Comparison of ENCODE assay signal across 17 cellular contexts in the genomic region with DNA sequence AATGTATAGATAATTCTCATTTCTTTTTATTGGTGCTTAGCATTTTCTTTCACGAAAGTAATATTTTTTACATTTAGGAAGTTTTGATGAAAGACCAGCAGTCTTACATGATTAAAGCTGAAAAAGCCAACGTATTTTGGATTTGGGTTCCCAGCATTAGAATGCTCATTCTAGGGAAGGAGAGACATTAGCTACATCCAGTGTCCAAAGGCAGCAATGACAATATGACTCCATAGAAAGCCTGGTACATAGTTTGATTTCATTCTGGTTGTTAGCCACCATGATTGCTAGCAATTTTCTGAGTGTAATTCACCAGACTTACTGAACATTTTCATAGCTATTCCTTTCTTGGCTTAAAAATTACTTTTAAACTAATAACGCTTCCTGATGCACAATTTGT.
A peak's percentile ranks its signal among the peaks of the same experiment; 100 is the strongest.
DNase-seq lines count a peak whose midpoint lies in the region; TF ChIP-seq lines count a peak whose summit lies in the region.
"Had no signal": no experiment of that assay in that cellular context is flagged by ENCODE, and none has a peak within 500 bp of the region (broad histone marks: within the 10 kb centered on the region; RNA-seq: fewer than 3 reads in every experiment).

No MANE protein-coding gene starts in this region.

- H2AFZ ChIP-seq in mammary epithelial cell (ENCODE audit: low read depth, low read length) = no peak overlapping the region

- no peaks in the 10 kb centered on the region for H3K9me3 ChIP-seq in mammary epithelial cell (replicated peaks; ENCODE audit: insufficient read depth, low read length)
- H3K9me3 ChIP-seq in breast epithelium = no peaks in the 10 kb centered on the region
- H3K9me3 ChIP-seq: vagina had no signal

- intact Hi-C loops in mammary epithelial cell (cut with micrococcal nuclease) (no loop called here), breast epithelium (cut with DNase I; ENCODE audit: low total_unique reads) (no loop called here)

- in situ Hi-C loops in mammary epithelial cell (cut with MboI; ENCODE audit: low sequenced_read_pairs in 2 of 2) (no loop called here), KBM-7 (cut with MboI; ENCODE audit: low pct_unique_long_range_greater_than_20kb, low sequenced_read_pairs) (no loop called here)

- CTCF ChIA-PET in mammary epithelial cell (lab: Charles Lee; ENCODE audit: low non-redundant PET) = no interaction called here

- no peaks in the 10 kb centered on the region for H3K79me2 ChIP-seq in mammary epithelial cell (ENCODE audit: insufficient read depth, low read length)

- H3K9ac ChIP-seq in mammary epithelial cell (ENCODE audit: insufficient read depth, low read length) = no peak overlapping the region

- no peak overlapping the region for H3K4me2 ChIP-seq in mammary epithelial cell (ENCODE audit: insufficient read depth, low read depth, low read length)

- TF ChIP-seq CTCF in mammary epithelial cell (conservative IDR thresholded peaks at IDR 0.05 in 1 of 2, IDR thresholded peaks at IDR 0.05 in 1 of 2; ENCODE audit: extremely low read depth in 1 of 2, insufficient read depth in 1 of 2, low read depth in 1 of 2, low read length in 2 of 2) (peak; percentile 7 to 49), breast epithelium (IDR thresholded peaks at IDR 0.05) (no peak), epithelial cell of proximal tubule (conservative IDR thresholded peaks at IDR 0.05; ENCODE audit: low read depth, low read length) (peak; percentile 43), GM20000 (IDR thresholded peaks at IDR 0.05; ENCODE audit: extremely low read depth, missing control alignments) (no peak)

- H3K4me1 ChIP-seq in mammary epithelial cell (ENCODE audit: insufficient read depth, low read length) (peaks cover 4% of the 10 kb centered on the region), breast epithelium (no peaks in the 10 kb centered on the region)
- H3K4me1 ChIP-seq: vagina had no signal

- no peaks in the 10 kb centered on the region for H3K36me3 ChIP-seq in mammary epithelial cell (ENCODE audit: insufficient read depth, low read length)
- no peaks in the 10 kb centered on the region for H3K36me3 ChIP-seq in breast epithelium
- H3K36me3 ChIP-seq: vagina had no signal

- 96% methylated on average over 3 of the region's 3 CpGs for WGBS in mammary epithelial cell (ENCODE audit: low coverage, missing lambda C conversion rate)

- no peak for DNase-seq in mammary epithelial cell
- DNase-seq in breast epithelium (ENCODE audit: low spot score in 2 of 2) = no peak
- DNase-seq in OCI-M1 (lab: John Stamatoyannopoulos, UW) = peak; percentile 33
- no peak for DNase-seq in epithelial cell of proximal tubule (ENCODE audit: low read depth)
- no peak for DNase-seq in activated CD8-positive, alpha-beta memory T cell treated with anti-CD3 and anti-CD28 coated beads, Interleukin-2, amount 50 U/mL, for 48 hours
- no peak for DNase-seq in KBM-7
- no peak for DNase-seq in GM20000 (ENCODE audit: low spot score)
- DNase-seq in anterior cingulate cortex (lab: John Stamatoyannopoulos, UW) = no peak
- DNase-seq: activated gamma-delta T cell; CD4-positive, alpha-beta memory T cell; DMS79; left colon; NCI-H1436; NCI-H345; small intestine; stimulated activated CD8-positive, alpha-beta memory T cell treated with anti-CD3 and anti-CD28 coated beads, Interleukin-4, amount 100 ng/mL, for 48 hours had no signal

- dilution Hi-C loops in mammary epithelial cell (cut with HindIII; ENCODE audit: low sequenced_read_pairs) = no loop called here

- no peak overlapping the region for H3K4me3 ChIP-seq in mammary epithelial cell (replicated peaks in 1 of 3; ENCODE audit: insufficient read depth in 1 of 3, low read depth in 2 of 3, low read length in 3 of 3)
- no peak overlapping the region for H3K4me3 ChIP-seq in breast epithelium
- no peak overlapping the region for H3K4me3 ChIP-seq in epithelial cell of proximal tubule (ENCODE audit: low read depth, low read length)
- H3K4me3 ChIP-seq: vagina had no signal

- no TSS peak for BruUV-seq in mammary epithelial cell (replicated peaks; lab: Mats Ljungman, UMichigan)

- TF ChIP-seq POLR2A in breast epithelium (IDR thresholded peaks at IDR 0.05) = no peak

- no peaks in the 10 kb centered on the region for H4K20me1 ChIP-seq in mammary epithelial cell (ENCODE audit: insufficient read depth, low read length)

- H3K27me3 ChIP-seq in mammary epithelial cell (ENCODE audit: insufficient read depth, low read length) (no peaks in the 10 kb centered on the region), breast epithelium (no peaks in the 10 kb centered on the region)
- H3K27me3 ChIP-seq: vagina had no signal

- H3K27ac ChIP-seq in mammary epithelial cell (ENCODE audit: insufficient read depth, low read depth, low read length) (no peak overlapping the region), breast epithelium (no peak overlapping the region)
- H3K27ac ChIP-seq: vagina had no signal

Comparison
In these comparisons a context has a peak if more than half of its experiments do, and no peak if none do; other contexts are left out.
1. CTCF ChIP-seq: peak in mammary epithelial cell (2 of 2) and epithelial cell of proximal tubule (single experiment); none in breast epithelium (0 of 3) and GM20000 (single experiment).